Comparison of ENCODE assay signal across 1 cellular context in the genomic region with DNA sequence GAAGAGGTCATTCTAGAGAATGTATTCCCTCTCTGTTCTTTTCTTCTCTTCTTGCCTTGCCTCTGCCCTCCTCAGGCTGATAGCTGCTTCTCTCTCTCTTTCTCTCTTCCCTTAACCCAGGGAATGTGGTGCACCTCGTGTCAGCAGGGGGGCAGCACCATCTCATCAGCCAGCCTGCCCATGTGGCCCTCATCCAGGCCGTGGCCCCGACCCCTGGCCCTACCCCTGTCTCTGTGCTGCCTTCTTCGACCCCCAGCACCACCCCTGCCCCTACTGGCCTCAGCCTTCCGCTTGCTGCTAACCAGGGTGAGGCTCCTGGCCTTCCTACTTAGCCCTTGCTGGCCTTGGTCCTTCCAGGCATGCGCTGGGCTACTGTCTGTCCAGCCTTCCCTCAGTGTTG.
TF ChIP-seq lines count a peak whose summit lies in the region.

No MANE protein-coding gene starts in this region.

TF ChIP-seq in GM23338, 12 proteins besides CTCF, POLR2A, EP300 and RAD21 (continued from another document):
- TF ChIP-seq, protein P1, sequence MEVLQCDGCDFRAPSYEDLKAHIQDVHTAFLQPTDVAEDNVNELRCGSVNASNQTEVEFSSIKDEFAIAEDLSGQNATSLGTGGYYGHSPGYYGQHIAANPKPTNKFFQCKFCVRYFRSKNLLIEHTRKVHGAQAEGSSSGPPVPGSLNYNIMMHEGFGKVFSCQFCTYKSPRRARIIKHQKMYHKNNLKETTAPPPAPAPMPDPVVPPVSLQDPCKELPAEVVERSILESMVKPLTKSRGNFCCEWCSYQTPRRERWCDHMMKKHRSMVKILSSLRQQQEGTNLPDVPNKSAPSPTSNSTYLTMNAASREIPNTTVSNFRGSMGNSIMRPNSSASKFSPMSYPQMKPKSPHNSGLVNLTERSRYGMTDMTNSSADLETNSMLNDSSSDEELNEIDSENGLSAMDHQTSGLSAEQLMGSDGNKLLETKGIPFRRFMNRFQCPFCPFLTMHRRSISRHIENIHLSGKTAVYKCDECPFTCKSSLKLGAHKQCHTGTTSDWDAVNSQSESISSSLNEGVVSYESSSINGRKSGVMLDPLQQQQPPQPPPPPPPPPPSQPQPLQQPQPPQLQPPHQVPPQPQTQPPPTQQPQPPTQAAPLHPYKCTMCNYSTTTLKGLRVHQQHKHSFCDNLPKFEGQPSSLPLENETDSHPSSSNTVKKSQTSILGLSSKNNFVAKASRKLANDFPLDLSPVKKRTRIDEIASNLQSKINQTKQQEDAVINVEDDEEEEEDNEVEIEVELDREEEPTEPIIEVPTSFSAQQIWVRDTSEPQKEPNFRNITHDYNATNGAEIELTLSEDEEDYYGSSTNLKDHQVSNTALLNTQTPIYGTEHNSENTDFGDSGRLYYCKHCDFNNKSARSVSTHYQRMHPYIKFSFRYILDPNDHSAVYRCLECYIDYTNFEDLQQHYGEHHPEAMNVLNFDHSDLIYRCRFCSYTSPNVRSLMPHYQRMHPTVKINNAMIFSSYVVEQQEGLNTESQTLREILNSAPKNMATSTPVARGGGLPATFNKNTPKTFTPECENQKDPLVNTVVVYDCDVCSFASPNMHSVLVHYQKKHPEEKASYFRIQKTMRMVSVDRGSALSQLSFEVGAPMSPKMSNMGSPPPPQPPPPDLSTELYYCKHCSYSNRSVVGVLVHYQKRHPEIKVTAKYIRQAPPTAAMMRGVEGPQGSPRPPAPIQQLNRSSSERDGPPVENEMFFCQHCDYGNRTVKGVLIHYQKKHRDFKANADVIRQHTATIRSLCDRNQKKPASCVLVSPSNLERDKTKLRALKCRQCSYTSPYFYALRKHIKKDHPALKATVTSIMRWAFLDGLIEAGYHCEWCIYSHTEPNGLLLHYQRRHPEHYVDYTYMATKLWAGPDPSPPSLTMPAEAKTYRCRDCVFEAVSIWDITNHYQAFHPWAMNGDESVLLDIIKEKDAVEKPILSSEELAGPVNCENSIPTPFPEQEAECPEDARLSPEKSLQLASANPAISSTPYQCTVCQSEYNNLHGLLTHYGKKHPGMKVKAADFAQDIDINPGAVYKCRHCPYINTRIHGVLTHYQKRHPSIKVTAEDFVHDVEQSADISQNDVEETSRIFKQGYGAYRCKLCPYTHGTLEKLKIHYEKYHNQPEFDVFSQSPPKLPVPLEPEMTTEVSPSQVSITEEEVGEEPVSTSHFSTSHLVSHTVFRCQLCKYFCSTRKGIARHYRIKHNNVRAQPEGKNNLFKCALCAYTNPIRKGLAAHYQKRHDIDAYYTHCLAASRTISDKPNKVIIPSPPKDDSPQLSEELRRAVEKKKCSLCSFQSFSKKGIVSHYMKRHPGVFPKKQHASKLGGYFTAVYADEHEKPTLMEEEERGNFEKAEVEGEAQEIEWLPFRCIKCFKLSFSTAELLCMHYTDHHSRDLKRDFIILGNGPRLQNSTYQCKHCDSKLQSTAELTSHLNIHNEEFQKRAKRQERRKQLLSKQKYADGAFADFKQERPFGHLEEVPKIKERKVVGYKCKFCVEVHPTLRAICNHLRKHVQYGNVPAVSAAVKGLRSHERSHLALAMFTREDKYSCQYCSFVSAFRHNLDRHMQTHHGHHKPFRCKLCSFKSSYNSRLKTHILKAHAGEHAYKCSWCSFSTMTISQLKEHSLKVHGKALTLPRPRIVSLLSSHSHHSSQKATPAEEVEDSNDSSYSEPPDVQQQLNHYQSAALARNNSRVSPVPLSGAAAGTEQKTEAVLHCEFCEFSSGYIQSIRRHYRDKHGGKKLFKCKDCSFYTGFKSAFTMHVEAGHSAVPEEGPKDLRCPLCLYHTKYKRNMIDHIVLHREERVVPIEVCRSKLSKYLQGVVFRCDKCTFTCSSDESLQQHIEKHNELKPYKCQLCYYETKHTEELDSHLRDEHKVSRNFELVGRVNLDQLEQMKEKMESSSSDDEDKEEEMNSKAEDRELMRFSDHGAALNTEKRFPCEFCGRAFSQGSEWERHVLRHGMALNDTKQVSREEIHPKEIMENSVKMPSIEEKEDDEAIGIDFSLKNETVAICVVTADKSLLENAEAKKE (CRISPR knock-in tag; IDR thresholded peaks at IDR 0.05) = no peak
- TF ChIP-seq, protein P2, sequence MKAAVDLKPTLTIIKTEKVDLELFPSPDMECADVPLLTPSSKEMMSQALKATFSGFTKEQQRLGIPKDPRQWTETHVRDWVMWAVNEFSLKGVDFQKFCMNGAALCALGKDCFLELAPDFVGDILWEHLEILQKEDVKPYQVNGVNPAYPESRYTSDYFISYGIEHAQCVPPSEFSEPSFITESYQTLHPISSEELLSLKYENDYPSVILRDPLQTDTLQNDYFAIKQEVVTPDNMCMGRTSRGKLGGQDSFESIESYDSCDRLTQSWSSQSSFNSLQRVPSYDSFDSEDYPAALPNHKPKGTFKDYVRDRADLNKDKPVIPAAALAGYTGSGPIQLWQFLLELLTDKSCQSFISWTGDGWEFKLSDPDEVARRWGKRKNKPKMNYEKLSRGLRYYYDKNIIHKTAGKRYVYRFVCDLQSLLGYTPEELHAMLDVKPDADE (IDR thresholded peaks at IDR 0.05) = no peak
- no peak for TF ChIP-seq JUNB (IDR thresholded peaks at IDR 0.05; ENCODE audit: unreplicated experiment)
- no peak for TF ChIP-seq EZH2phosphoT487 (IDR thresholded peaks at IDR 0.05; ENCODE audit: unreplicated experiment)
- TF ChIP-seq, protein P3, sequence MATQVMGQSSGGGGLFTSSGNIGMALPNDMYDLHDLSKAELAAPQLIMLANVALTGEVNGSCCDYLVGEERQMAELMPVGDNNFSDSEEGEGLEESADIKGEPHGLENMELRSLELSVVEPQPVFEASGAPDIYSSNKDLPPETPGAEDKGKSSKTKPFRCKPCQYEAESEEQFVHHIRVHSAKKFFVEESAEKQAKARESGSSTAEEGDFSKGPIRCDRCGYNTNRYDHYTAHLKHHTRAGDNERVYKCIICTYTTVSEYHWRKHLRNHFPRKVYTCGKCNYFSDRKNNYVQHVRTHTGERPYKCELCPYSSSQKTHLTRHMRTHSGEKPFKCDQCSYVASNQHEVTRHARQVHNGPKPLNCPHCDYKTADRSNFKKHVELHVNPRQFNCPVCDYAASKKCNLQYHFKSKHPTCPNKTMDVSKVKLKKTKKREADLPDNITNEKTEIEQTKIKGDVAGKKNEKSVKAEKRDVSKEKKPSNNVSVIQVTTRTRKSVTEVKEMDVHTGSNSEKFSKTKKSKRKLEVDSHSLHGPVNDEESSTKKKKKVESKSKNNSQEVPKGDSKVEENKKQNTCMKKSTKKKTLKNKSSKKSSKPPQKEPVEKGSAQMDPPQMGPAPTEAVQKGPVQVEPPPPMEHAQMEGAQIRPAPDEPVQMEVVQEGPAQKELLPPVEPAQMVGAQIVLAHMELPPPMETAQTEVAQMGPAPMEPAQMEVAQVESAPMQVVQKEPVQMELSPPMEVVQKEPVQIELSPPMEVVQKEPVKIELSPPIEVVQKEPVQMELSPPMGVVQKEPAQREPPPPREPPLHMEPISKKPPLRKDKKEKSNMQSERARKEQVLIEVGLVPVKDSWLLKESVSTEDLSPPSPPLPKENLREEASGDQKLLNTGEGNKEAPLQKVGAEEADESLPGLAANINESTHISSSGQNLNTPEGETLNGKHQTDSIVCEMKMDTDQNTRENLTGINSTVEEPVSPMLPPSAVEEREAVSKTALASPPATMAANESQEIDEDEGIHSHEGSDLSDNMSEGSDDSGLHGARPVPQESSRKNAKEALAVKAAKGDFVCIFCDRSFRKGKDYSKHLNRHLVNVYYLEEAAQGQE (IDR thresholded peaks at IDR 0.05; ENCODE audit: unreplicated experiment) = no peak
- TF ChIP-seq EZH2 (IDR thresholded peaks at IDR 0.05; ENCODE audit: low read depth, unreplicated experiment) = no peak
- TF ChIP-seq POLR2AphosphoS5 (IDR thresholded peaks at IDR 0.05; ENCODE audit: low read depth) = no peak
TF ChIP-seq in GM23338: peak in this region for 0.
